In the genomic region with DNA sequence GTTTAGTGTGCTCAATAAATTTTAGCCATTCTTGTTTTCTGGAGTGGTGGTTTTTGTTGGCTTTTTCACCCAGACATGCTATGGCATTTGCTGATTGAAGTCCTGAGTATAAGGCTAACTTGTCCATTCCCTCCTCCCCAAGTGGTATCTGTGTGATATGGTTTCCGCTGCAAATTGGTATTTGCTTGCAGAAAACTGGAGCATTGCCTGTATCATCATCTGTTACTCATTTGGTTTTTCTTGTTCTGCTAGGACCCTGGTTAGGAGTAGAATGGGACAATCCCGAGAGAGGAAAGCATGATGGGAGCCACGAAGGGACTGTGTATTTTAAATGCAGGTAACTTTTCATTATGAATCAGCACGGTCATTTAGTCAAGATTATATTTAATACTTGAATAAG, we compare ENCODE assay signal across 1 cellular context.
TF ChIP-seq lines count a peak whose summit lies in the region.

No MANE protein-coding gene starts in this region.

TF ChIP-seq in WTC11, 78 proteins besides CTCF, POLR2A, EP300 and RAD21 (continued from another document):
- TF ChIP-seq, protein P1, sequence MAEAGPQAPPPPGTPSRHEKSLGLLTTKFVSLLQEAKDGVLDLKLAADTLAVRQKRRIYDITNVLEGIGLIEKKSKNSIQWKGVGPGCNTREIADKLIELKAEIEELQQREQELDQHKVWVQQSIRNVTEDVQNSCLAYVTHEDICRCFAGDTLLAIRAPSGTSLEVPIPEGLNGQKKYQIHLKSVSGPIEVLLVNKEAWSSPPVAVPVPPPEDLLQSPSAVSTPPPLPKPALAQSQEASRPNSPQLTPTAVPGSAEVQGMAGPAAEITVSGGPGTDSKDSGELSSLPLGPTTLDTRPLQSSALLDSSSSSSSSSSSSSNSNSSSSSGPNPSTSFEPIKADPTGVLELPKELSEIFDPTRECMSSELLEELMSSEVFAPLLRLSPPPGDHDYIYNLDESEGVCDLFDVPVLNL (CRISPR knock-in tag; IDR thresholded peaks at IDR 0.05; ENCODE audit: borderline replicate concordance, low read depth), result no peak
- TF ChIP-seq CBFB (CRISPR knock-in tag; IDR thresholded peaks at IDR 0.05; ENCODE audit: low read depth) (no peak), FOXJ3 (CRISPR knock-in tag; IDR thresholded peaks at IDR 0.05; ENCODE audit: borderline replicate concordance) (no peak), KAT7 (CRISPR knock-in tag; IDR thresholded peaks at IDR 0.05; ENCODE audit: borderline replicate concordance) (no peak), ZNF219 (CRISPR knock-in tag; IDR thresholded peaks at IDR 0.05; ENCODE audit: borderline replicate concordance) (no peak)
- TF ChIP-seq, protein P2, sequence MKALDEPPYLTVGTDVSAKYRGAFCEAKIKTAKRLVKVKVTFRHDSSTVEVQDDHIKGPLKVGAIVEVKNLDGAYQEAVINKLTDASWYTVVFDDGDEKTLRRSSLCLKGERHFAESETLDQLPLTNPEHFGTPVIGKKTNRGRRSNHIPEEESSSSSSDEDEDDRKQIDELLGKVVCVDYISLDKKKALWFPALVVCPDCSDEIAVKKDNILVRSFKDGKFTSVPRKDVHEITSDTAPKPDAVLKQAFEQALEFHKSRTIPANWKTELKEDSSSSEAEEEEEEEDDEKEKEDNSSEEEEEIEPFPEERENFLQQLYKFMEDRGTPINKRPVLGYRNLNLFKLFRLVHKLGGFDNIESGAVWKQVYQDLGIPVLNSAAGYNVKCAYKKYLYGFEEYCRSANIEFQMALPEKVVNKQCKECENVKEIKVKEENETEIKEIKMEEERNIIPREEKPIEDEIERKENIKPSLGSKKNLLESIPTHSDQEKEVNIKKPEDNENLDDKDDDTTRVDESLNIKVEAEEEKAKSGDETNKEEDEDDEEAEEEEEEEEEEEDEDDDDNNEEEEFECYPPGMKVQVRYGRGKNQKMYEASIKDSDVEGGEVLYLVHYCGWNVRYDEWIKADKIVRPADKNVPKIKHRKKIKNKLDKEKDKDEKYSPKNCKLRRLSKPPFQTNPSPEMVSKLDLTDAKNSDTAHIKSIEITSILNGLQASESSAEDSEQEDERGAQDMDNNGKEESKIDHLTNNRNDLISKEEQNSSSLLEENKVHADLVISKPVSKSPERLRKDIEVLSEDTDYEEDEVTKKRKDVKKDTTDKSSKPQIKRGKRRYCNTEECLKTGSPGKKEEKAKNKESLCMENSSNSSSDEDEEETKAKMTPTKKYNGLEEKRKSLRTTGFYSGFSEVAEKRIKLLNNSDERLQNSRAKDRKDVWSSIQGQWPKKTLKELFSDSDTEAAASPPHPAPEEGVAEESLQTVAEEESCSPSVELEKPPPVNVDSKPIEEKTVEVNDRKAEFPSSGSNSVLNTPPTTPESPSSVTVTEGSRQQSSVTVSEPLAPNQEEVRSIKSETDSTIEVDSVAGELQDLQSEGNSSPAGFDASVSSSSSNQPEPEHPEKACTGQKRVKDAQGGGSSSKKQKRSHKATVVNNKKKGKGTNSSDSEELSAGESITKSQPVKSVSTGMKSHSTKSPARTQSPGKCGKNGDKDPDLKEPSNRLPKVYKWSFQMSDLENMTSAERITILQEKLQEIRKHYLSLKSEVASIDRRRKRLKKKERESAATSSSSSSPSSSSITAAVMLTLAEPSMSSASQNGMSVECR (CRISPR knock-in tag; IDR thresholded peaks at IDR 0.05; ENCODE audit: borderline replicate concordance), result no peak
- TF ChIP-seq, protein P3, sequence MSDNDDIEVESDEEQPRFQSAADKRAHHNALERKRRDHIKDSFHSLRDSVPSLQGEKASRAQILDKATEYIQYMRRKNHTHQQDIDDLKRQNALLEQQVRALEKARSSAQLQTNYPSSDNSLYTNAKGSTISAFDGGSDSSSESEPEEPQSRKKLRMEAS (CRISPR knock-in tag; IDR thresholded peaks at IDR 0.05), result no peak
- TF ChIP-seq, protein P4, sequence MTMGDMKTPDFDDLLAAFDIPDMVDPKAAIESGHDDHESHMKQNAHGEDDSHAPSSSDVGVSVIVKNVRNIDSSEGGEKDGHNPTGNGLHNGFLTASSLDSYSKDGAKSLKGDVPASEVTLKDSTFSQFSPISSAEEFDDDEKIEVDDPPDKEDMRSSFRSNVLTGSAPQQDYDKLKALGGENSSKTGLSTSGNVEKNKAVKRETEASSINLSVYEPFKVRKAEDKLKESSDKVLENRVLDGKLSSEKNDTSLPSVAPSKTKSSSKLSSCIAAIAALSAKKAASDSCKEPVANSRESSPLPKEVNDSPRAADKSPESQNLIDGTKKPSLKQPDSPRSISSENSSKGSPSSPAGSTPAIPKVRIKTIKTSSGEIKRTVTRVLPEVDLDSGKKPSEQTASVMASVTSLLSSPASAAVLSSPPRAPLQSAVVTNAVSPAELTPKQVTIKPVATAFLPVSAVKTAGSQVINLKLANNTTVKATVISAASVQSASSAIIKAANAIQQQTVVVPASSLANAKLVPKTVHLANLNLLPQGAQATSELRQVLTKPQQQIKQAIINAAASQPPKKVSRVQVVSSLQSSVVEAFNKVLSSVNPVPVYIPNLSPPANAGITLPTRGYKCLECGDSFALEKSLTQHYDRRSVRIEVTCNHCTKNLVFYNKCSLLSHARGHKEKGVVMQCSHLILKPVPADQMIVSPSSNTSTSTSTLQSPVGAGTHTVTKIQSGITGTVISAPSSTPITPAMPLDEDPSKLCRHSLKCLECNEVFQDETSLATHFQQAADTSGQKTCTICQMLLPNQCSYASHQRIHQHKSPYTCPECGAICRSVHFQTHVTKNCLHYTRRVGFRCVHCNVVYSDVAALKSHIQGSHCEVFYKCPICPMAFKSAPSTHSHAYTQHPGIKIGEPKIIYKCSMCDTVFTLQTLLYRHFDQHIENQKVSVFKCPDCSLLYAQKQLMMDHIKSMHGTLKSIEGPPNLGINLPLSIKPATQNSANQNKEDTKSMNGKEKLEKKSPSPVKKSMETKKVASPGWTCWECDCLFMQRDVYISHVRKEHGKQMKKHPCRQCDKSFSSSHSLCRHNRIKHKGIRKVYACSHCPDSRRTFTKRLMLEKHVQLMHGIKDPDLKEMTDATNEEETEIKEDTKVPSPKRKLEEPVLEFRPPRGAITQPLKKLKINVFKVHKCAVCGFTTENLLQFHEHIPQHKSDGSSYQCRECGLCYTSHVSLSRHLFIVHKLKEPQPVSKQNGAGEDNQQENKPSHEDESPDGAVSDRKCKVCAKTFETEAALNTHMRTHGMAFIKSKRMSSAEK (CRISPR knock-in tag; IDR thresholded peaks at IDR 0.05; ENCODE audit: borderline replicate concordance), result no peak
